ENCODE assay signal across 1 cellular context in the genomic region with DNA sequence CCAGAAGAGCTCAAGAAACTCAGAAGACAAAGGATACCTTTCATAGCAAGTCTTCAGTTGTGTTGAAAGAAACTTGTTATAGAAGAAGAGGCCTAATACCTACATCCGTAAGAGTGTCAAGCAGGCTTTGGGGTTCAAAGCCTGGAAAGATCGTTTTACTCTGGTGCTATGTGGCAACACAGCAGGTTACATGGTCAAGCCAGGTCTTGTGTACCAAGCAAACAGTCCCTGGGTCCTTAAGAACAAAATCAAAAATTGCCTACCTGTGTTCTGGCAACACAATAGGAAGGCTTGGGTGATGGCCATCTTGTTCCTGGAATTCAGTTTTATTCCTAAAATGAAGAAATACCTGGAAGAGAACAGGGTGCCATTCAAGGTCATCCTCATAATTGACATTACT.
TF ChIP-seq lines count a peak whose summit lies in the region.

No MANE protein-coding gene starts in this region.

TF ChIP-seq in HepG2, 621 proteins besides CTCF, POLR2A, EP300 and RAD21:
- TF ChIP-seq, protein P1, sequence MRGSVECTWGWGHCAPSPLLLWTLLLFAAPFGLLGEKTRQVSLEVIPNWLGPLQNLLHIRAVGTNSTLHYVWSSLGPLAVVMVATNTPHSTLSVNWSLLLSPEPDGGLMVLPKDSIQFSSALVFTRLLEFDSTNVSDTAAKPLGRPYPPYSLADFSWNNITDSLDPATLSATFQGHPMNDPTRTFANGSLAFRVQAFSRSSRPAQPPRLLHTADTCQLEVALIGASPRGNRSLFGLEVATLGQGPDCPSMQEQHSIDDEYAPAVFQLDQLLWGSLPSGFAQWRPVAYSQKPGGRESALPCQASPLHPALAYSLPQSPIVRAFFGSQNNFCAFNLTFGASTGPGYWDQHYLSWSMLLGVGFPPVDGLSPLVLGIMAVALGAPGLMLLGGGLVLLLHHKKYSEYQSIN (CRISPR knock-in tag; IDR thresholded peaks at IDR 0.05; ENCODE audit: borderline replicate concordance), result no peak
- TF ChIP-seq ELF3 (CRISPR knock-in tag; IDR thresholded peaks at IDR 0.05) (no peak), E2F5 (CRISPR knock-in tag; conservative IDR thresholded peaks at IDR 0.05) (no peak), ZNF383 (CRISPR knock-in tag; IDR thresholded peaks at IDR 0.05; ENCODE audit: borderline replicate concordance) (no peak), ZMYM2 (CRISPR knock-in tag; IDR thresholded peaks at IDR 0.05) (no peak), ZXDC (CRISPR knock-in tag; IDR thresholded peaks at IDR 0.05) (no peak), MXD4 (CRISPR knock-in tag; IDR thresholded peaks at IDR 0.05) (no peak)
- TF ChIP-seq, protein P2, sequence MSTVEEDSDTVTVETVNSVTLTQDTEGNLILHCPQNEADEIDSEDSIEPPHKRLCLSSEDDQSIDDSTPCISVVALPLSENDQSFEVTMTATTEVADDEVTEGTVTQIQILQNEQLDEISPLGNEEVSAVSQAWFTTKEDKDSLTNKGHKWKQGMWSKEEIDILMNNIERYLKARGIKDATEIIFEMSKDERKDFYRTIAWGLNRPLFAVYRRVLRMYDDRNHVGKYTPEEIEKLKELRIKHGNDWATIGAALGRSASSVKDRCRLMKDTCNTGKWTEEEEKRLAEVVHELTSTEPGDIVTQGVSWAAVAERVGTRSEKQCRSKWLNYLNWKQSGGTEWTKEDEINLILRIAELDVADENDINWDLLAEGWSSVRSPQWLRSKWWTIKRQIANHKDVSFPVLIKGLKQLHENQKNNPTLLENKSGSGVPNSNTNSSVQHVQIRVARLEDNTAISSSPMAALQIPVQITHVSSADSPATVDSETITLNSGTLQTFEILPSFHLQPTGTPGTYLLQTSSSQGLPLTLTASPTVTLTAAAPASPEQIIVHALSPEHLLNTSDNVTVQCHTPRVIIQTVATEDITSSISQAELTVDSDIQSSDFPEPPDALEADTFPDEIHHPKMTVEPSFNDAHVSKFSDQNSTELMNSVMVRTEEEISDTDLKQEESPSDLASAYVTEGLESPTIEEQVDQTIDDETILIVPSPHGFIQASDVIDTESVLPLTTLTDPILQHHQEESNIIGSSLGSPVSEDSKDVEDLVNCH (CRISPR knock-in tag; IDR thresholded peaks at IDR 0.05), result no peak
TF ChIP-seq in HepG2: peak in this region for 0.
